ENCODE assay signal across 17 cellular contexts in genomic region chr5:2207109-2207399, GRCh38.
DNase-seq lines count a peak whose midpoint lies in the region; ATAC-seq and TF ChIP-seq lines count a peak whose summit lies in the region.
"Had no signal": no experiment of that assay in that cellular context is flagged by ENCODE, and none has a peak within 500 bp of the region (broad histone marks: within the 10 kb centered on the region; RNA-seq: fewer than 3 reads in every experiment).

No MANE protein-coding gene starts in this region.

- no peak overlapping the region for H3K4ac ChIP-seq in neuronal stem cell (ENCODE audit: low read length)

- H3K27ac ChIP-seq in ectodermal cell (ENCODE audit: insufficient read depth, low read depth, low read length, poor library complexity, severe bottlenecking) (peak overlapping the region; percentile 97), endodermal cell (ENCODE audit: low read depth, low read length) (peak overlapping the region; percentile 100), mesodermal cell (ENCODE audit: low read depth, low read length, severe bottlenecking) (peak overlapping the region; percentile 23), neuronal stem cell (replicated peaks; ENCODE audit: low read length) (no peak overlapping the region), right lobe of liver (no peak overlapping the region)

- intact Hi-C loops in right lobe of liver (cut with DNase I) (no loop called here), left colon (cut with DNase I, micrococcal nuclease) (no loop called here)

- peaks cover 5% of the 10 kb centered on the region for H3K27me3 Mint-ChIP-seq in endodermal cell (ENCODE audit: insufficient read depth)
- no peaks in the 10 kb centered on the region for H3K27me3 Mint-ChIP-seq in WTC11 (ENCODE audit: low read depth)

- POLR2A ChIA-PET in WTC11 (lab: Charles Lee), result interaction anchor here (0.7 kb wide), 1 partner anchor 53 kb away, joined by 3 read pairs; no protein-coding TSS in a partner anchor

- WGBS in ectodermal cell, 2 experiments, result 94 to 96% methylated on average over 6 of the region's 6 CpGs
- 91 to 95% methylated on average over 3 to 6 of the region's 6 CpGs for WGBS in endodermal cell (ENCODE audit: insufficient coverage in 1 of 2, insufficient read length in 1 of 2), 2 experiments
- WGBS in mesodermal cell (ENCODE audit: insufficient coverage in 2 of 2), 2 experiments, result 79 to 92% methylated on average over 4 to 6 of the region's 6 CpGs
- WGBS in neuronal stem cell (ENCODE audit: extremely low coverage in 2 of 2, insufficient read length in 2 of 2, insufficient replicate concordance in 1 of 2), 2 donors, result no CpG with 5 or more reads among the region's 6 CpGs
- 52% methylated on average over 3 of the region's 6 CpGs for WGBS in right lobe of liver (ENCODE audit: insufficient coverage, low coverage, low lambda C conversion rate, missing lambda C conversion rate)

- H3K27me3 ChIP-seq in ectodermal cell (ENCODE audit: control insufficient read depth, insufficient read depth, low read length, poor library complexity, severe bottlenecking), result no peaks in the 10 kb centered on the region
- no peaks in the 10 kb centered on the region for H3K27me3 ChIP-seq in endodermal cell (ENCODE audit: control insufficient read depth, insufficient read depth, low read length, poor library complexity, severe bottlenecking)
- H3K27me3 ChIP-seq in neuronal stem cell (ENCODE audit: control insufficient read depth in 3 of 3, insufficient read depth in 3 of 3, low read depth in 1 of 3, low read length in 3 of 3), result peaks cover 0 to 44% (median 8%) of the 10 kb centered on the region in 3 experiments
- H3K27me3 ChIP-seq in right lobe of liver, result peaks cover 0 to 9% of the 10 kb centered on the region in 2 donors

- no peak overlapping the region for H2BK12ac ChIP-seq in neuronal stem cell (ENCODE audit: low read length)

- no peak overlapping the region for H2BK5ac ChIP-seq in neuronal stem cell (ENCODE audit: low read length)

- H3K27ac Mint-ChIP-seq in endodermal cell (no peak overlapping the region), WTC11 (no peak overlapping the region)
- H3K27ac Mint-ChIP-seq: CD4-positive, alpha-beta memory T cell had no signal

- H3K4me3 Mint-ChIP-seq in endodermal cell (no peak overlapping the region), WTC11 (no peak overlapping the region)
- H3K4me3 Mint-ChIP-seq: CD4-positive, alpha-beta memory T cell had no signal

- H3K9me3 Mint-ChIP-seq in endodermal cell (no peaks in the 10 kb centered on the region), WTC11 (no peaks in the 10 kb centered on the region)

- H3K4me2 ChIP-seq in neuronal stem cell (ENCODE audit: insufficient read depth, low read length, poor library complexity, severe bottlenecking), result no peak overlapping the region

- ATAC-seq in WTC11 (no peak), HG02642 (IDR thresholded peaks at IDR 0.05; ENCODE audit: poor library complexity, unreplicated experiment) (no peak), right lobe of liver (no peak), left colon (no peak)

- H2BK120ac ChIP-seq in neuronal stem cell (ENCODE audit: low read depth, low read length), result no peak overlapping the region

- H3K79me1 ChIP-seq in neuronal stem cell (ENCODE audit: low read depth, low read length), result no peaks in the 10 kb centered on the region

- peaks cover 20% of the 10 kb centered on the region for H3K4me1 Mint-ChIP-seq in endodermal cell
- H3K4me1 Mint-ChIP-seq in WTC11, result peaks cover 23% of the 10 kb centered on the region
- H3K4me1 Mint-ChIP-seq: CD4-positive, alpha-beta memory T cell had no signal

- no peak overlapping the region for H4K8ac ChIP-seq in neuronal stem cell (ENCODE audit: low read depth, low read length)

- H3K9me3 ChIP-seq in ectodermal cell (ENCODE audit: control insufficient read depth, low read length) (no peaks in the 10 kb centered on the region), endodermal cell (ENCODE audit: control insufficient read depth, low read length) (no peaks in the 10 kb centered on the region), mesodermal cell (ENCODE audit: control insufficient read depth, low read length) (no peaks in the 10 kb centered on the region), neuronal stem cell (replicated peaks in 1 of 2; ENCODE audit: control insufficient read depth in 2 of 2, insufficient read depth in 1 of 2, low read depth in 1 of 2, low read length in 2 of 2) (no peaks in the 10 kb centered on the region), right lobe of liver (no peaks in the 10 kb centered on the region)

- H3K4me3 ChIP-seq in ectodermal cell (ENCODE audit: insufficient read depth, low read depth, low read length) (no peak overlapping the region), endodermal cell (ENCODE audit: low read length) (no peak overlapping the region), mesodermal cell (ENCODE audit: extremely low read depth, insufficient read depth, low read length, poor library complexity, severe bottlenecking) (no peak overlapping the region), neuronal stem cell (ENCODE audit: low read length in 2 of 2) (no peak overlapping the region), right lobe of liver (no peak overlapping the region)

- H3K9ac ChIP-seq in endodermal cell (ENCODE audit: extremely low read depth, low read length, poor library complexity, severe bottlenecking), result no peak overlapping the region
- no peak overlapping the region for H3K9ac ChIP-seq in neuronal stem cell (ENCODE audit: low read depth, low read length, poor library complexity)

- H3K36me3 ChIP-seq in ectodermal cell (ENCODE audit: control insufficient read depth, insufficient read depth, low read length), result no peaks in the 10 kb centered on the region
- H3K36me3 ChIP-seq in endodermal cell (ENCODE audit: control insufficient read depth, insufficient read depth, low read length), result no peaks in the 10 kb centered on the region
- no peaks in the 10 kb centered on the region for H3K36me3 ChIP-seq in mesodermal cell (ENCODE audit: control insufficient read depth, insufficient read depth, low read length)
- no peaks in the 10 kb centered on the region for H3K36me3 ChIP-seq in neuronal stem cell (replicated peaks in 1 of 2; ENCODE audit: control insufficient read depth in 2 of 2, insufficient read depth in 2 of 2, low read length in 2 of 2)
- no peaks in the 10 kb centered on the region for H3K36me3 ChIP-seq in right lobe of liver

- DNase-seq in endodermal cell (no peak), neuronal stem cell (ENCODE audit: low spot score) (no peak), WTC11 (ENCODE audit: low spot score) (no peak), right lobe of liver (no peak), left colon (no peak)
- DNase-seq: C1 segment of cervical spinal cord; Calu3; CD4-positive, alpha-beta memory T cell; COR-L47; DMS53; DMS79 treated with DMSO at 0.1 percent for 48 hours; GF-D8; GOT3; HCEC 1CT had no signal

- H3K18ac ChIP-seq in neuronal stem cell (ENCODE audit: low read length), result no peak overlapping the region

- H3K14ac ChIP-seq in neuronal stem cell (ENCODE audit: low read length), result no peak overlapping the region

- no peak overlapping the region for H4K91ac ChIP-seq in neuronal stem cell (ENCODE audit: low read depth, low read length, poor library complexity)

- H3K4me1 ChIP-seq in ectodermal cell (ENCODE audit: control insufficient read depth, insufficient read depth, low read length) (peaks cover 23% of the 10 kb centered on the region), endodermal cell (ENCODE audit: control insufficient read depth, insufficient read depth, low read length) (peaks cover 10% of the 10 kb centered on the region), mesodermal cell (ENCODE audit: control insufficient read depth, insufficient read depth, low read length, poor library complexity, severe bottlenecking) (no peaks in the 10 kb centered on the region), neuronal stem cell (ENCODE audit: control insufficient read depth in 2 of 2, insufficient read depth in 1 of 2, low read depth in 1 of 2, low read length in 2 of 2) (peaks cover 0 to 40% of the 10 kb centered on the region in 2 donors), right lobe of liver (no peaks in the 10 kb centered on the region)

- TF ChIP-seq POLR2A in right lobe of liver (IDR thresholded peaks at IDR 0.05), result no peak

- H2AK5ac ChIP-seq in neuronal stem cell (ENCODE audit: low read depth, low read length), result no peak overlapping the region

- TF ChIP-seq CTCF in endodermal cell (conservative IDR thresholded peaks at IDR 0.05) (no peak), WTC11 (IDR thresholded peaks at IDR 0.05) (no peak), right lobe of liver (IDR thresholded peaks at IDR 0.05) (no peak)

- H3K23ac ChIP-seq in neuronal stem cell (ENCODE audit: low read depth, low read length, poor library complexity), result no peak overlapping the region

- CTCF ChIA-PET in WTC11 (lab: Charles Lee), result interaction anchor here (1.0 kb wide), 1 partner anchor 70 kb away, joined by 4 read pairs; no protein-coding TSS in a partner anchor

- H2BK15ac ChIP-seq in neuronal stem cell (ENCODE audit: low read length), result no peak overlapping the region

- no peaks in the 10 kb centered on the region for H3K36me3 Mint-ChIP-seq in endodermal cell (ENCODE audit: low read depth)
- H3K36me3 Mint-ChIP-seq in WTC11, result no peaks in the 10 kb centered on the region
- H3K36me3 Mint-ChIP-seq: CD4-positive, alpha-beta memory T cell had no signal

- peak overlapping the region; percentile 16 for H2AFZ ChIP-seq in neuronal stem cell (ENCODE audit: low read length)

TF ChIP-seq in WTC11, 78 proteins besides CTCF, POLR2A, EP300 and RAD21 (continues in another document):
- TF ChIP-seq ZNF396 (CRISPR knock-in tag; IDR thresholded peaks at IDR 0.05; ENCODE audit: borderline replicate concordance) (no peak), IRF1 (CRISPR knock-in tag; IDR thresholded peaks at IDR 0.05) (no peak), TEAD4 (CRISPR knock-in tag; IDR thresholded peaks at IDR 0.05) (no peak), FOXP1 (CRISPR knock-in tag; IDR thresholded peaks at IDR 0.05; ENCODE audit: borderline replicate concordance) (no peak)

Comparison
In these comparisons a context has a peak if more than half of its experiments do, and no peak if none do; other contexts are left out.
1. H3K27ac ChIP-seq: peak in ectodermal cell (single experiment), endodermal cell (single experiment) and mesodermal cell (single experiment); none in neuronal stem cell (single experiment) and right lobe of liver (0 of 3).